In genomic region chr13:78604782-78605611, GRCh38 we compare ENCODE assay signal across 12 cellular contexts. TPM values are rescaled to one million over a fixed set of nuclear protein-coding genes. Genes with fewer than 3 reads are reported as not detected.
A peak's percentile ranks its signal among the peaks of the same experiment; 100 is the strongest.
DNase-seq lines count a peak whose midpoint lies in the region; ATAC-seq and TF ChIP-seq lines count a peak whose summit lies in the region.
"Had no signal": no experiment of that assay in that cellular context is flagged by ENCODE, and none has a peak within 500 bp of the region (broad histone marks: within the 10 kb centered on the region; RNA-seq: fewer than 3 reads in every experiment).

No MANE protein-coding gene starts in this region.

- H3K27ac ChIP-seq in RWPE2 (ENCODE audit: poor library complexity, severe bottlenecking), result no peak overlapping the region

- H3K27ac Mint-ChIP-seq in activated naive CD8-positive, alpha-beta T cell treated with anti-CD3 and anti-CD28 coated beads, Interleukin-2, amount 50 U/mL, for 24 hours, result no peak overlapping the region

- no peak overlapping the region for H3K4me3 Mint-ChIP-seq in activated naive CD8-positive, alpha-beta T cell treated with anti-CD3 and anti-CD28 coated beads, Interleukin-2, amount 50 U/mL, for 24 hours

- peaks cover under 1% of the 10 kb centered on the region for H3K36me3 Mint-ChIP-seq in activated naive CD8-positive, alpha-beta T cell treated with anti-CD3 and anti-CD28 coated beads, Interleukin-2, amount 50 U/mL, for 24 hours (ENCODE audit: low read depth)

- peaks cover 53% of the 10 kb centered on the region for H3K4me1 Mint-ChIP-seq in activated naive CD8-positive, alpha-beta T cell treated with anti-CD3 and anti-CD28 coated beads, Interleukin-2, amount 50 U/mL, for 24 hours

- H3K9ac ChIP-seq in ES-I3 (ENCODE audit: low read depth, low read length), result peak overlapping the region; percentile 13; the same call in 1 of the 2 replicates

- peak; percentile 69 for DNase-seq in Jurkat, Clone E6-1 (ENCODE audit: low read depth, low spot score)
- DNase-seq in RWPE2 (ENCODE audit: low spot score) (no peak), kidney epithelial cell (ENCODE audit: low read depth) (no peak), SKM-1 treated with dmso at 0.1 percent for 144 hours (lab: John Stamatoyannopoulos, UW; ENCODE audit: unreplicated experiment) (no peak), posterior cingulate gyrus (no peak)
- no peak for DNase-seq in activated T-cell treated with anti-CD3 and anti-CD28 coated beads, Interleukin-2, amount 50 U/mL, for 48 hours
- no peak for DNase-seq in activated naive CD8-positive, alpha-beta T cell treated with anti-CD3 and anti-CD28 coated beads, Interleukin-2, amount 50 U/mL, for 24 hours

- peaks cover 86% of the 10 kb centered on the region for H3K27me3 Mint-ChIP-seq in activated naive CD8-positive, alpha-beta T cell treated with anti-CD3 and anti-CD28 coated beads, Interleukin-2, amount 50 U/mL, for 24 hours

- H3K36me3 ChIP-seq in ES-I3 (ENCODE audit: insufficient read depth, low read length) (no peaks in the 10 kb centered on the region), RWPE2 (ENCODE audit: low read depth) (no peaks in the 10 kb centered on the region), kidney epithelial cell (ENCODE audit: control insufficient read depth, insufficient read depth, low read length) (no peaks in the 10 kb centered on the region)

- TF ChIP-seq CTCF in RWPE2 (IDR thresholded peaks at IDR 0.05; ENCODE audit: poor library complexity, severe bottlenecking) (no peak), kidney epithelial cell (IDR thresholded peaks at IDR 0.05; ENCODE audit: insufficient read depth, low read length, poor library complexity, severe bottlenecking) (peak; percentile 27)

- H3K9me3 ChIP-seq in ES-I3 (ENCODE audit: control insufficient read depth, insufficient read depth, low read length) (no peaks in the 10 kb centered on the region), RWPE2 (ENCODE audit: severe bottlenecking) (no peaks in the 10 kb centered on the region)

- H3K4me1 ChIP-seq in ES-I3 (ENCODE audit: insufficient read depth, low read length) (peaks cover 4% of the 10 kb centered on the region), RWPE2 (ENCODE audit: insufficient read depth, poor library complexity, severe bottlenecking) (no peaks in the 10 kb centered on the region)

- H3K27me3 ChIP-seq in RWPE2 (ENCODE audit: insufficient read depth, poor library complexity, severe bottlenecking), result peaks cover 96% of the 10 kb centered on the region
- H3K27me3 ChIP-seq in kidney epithelial cell (ENCODE audit: control insufficient read depth, insufficient read depth, low read length), result peaks cover 97% of the 10 kb centered on the region

- H3K4me3 ChIP-seq in Jurkat, Clone E6-1 (ENCODE audit: low read length), result no peak overlapping the region; the same call in 1 of the 2 replicates
- H3K4me3 ChIP-seq in RWPE2 (ENCODE audit: severe bottlenecking) (no peak overlapping the region), kidney epithelial cell (ENCODE audit: low read depth, low read length) (no peak overlapping the region)

- intact Hi-C loops in posterior cingulate gyrus (cut with DNase I), result no loop called here

- peak; percentile 57 for ATAC-seq in RWPE2 (ENCODE audit: low read depth)
- no peak for ATAC-seq in activated naive CD8-positive, alpha-beta T cell treated with anti-CD3 and anti-CD28 coated beads, Interleukin-2, amount 50 U/mL, for 24 hours

- H3K9me3 Mint-ChIP-seq in activated naive CD8-positive, alpha-beta T cell treated with anti-CD3 and anti-CD28 coated beads, Interleukin-2, amount 50 U/mL, for 24 hours, result peaks cover 3% of the 10 kb centered on the region
- H3K9me3 Mint-ChIP-seq: activated T-helper 1 cell treated with anti-CD3 and anti-CD28 coated beads, Interleukin-12 subunit alpha, Interleukin-12 subunit beta, Interleukin-2, Interleukin-4 antibody, amounts not matched to agents 30 ng/mL and 10 ng/mL and 1 ng/mL, durations not matched to agents 14 hours and 24 hours and 36 hours; central memory CD8-positive, alpha-beta T cell; memory B cell had no signal

RNA-seq across cellular contexts. Expression of gene POU4F1, which starts 1.6 kb away (rescaled TPM):
- polyA plus RNA-seq in Jurkat, Clone E6-1 (2012; ENCODE audit: insufficient read depth, insufficient read length), result 12.5 TPM
- total RNA-seq in kidney epithelial cell, result 0.13 TPM in 1 of 2 replicates, not detected in the other
- polyA plus RNA-seq: urinary bladder had no signal

RNA-seq across cellular contexts. Expression of gene OBI1, which starts 54.0 kb away (rescaled TPM):
- polyA plus RNA-seq in Jurkat, Clone E6-1 (2012; ENCODE audit: insufficient read depth, insufficient read length), result 12.7 TPM
- total RNA-seq in kidney epithelial cell, result 13.1 and 14.0 TPM in 2 replicates
